ENCODE assay signal across 8 cellular contexts in genomic region chr5:93894471-93895354, GRCh38.
DNase-seq lines count a peak whose midpoint lies in the region; ATAC-seq, FAIRE-seq and TF ChIP-seq lines count a peak whose summit lies in the region.

No MANE protein-coding gene starts in this region.

- DNase-seq in Calu3 (no peak), UCSD-AML1 (lab: John Stamatoyannopoulos, UW; ENCODE audit: unreplicated experiment) (peak; percentile 4), HepG2 (ENCODE audit: low spot score) (no peak), coronary artery (ENCODE audit: low spot score) (no peak)
- DNase-seq in activated effector memory CD4-positive, alpha-beta T cell treated with Interleukin-2 at 50 U/mL for 16 hours, result no peak

- no peaks in the 10 kb centered on the region for H3K27me3 Mint-ChIP-seq in Calu3 (ENCODE audit: unreplicated experiment)

- CTCF ChIA-PET in Calu3 (lab: Charles Lee), result interaction anchor here (0.5 to 1.5 kb wide), 2 partner anchors 21 to 700 kb away, joined by 3 read pairs; no protein-coding TSS in a partner anchor
- CTCF ChIA-PET in HepG2 (lab: Yijun Ruan, JAX; ENCODE audit: low intra/inter-chr PET ratio, low total read pairs), result no interaction called here

- H3K4me1 Mint-ChIP-seq in Calu3 (ENCODE audit: low read depth, unreplicated experiment), result no peaks in the 10 kb centered on the region

- no peaks in the 10 kb centered on the region for H3K9me3 Mint-ChIP-seq in Calu3 (ENCODE audit: low read depth, unreplicated experiment)

- TF ChIP-seq POLR2A in HepG2 (IDR thresholded peaks at IDR 0.05; ENCODE audit: insufficient read depth in 1 of 2, low read depth in 2 of 2, low read length in 2 of 2), result no peak

- no peaks in the 10 kb centered on the region for H3K79me2 ChIP-seq in HepG2 (ENCODE audit: insufficient read depth, low read length)

- POLR2A ChIA-PET in HepG2 (lab: Yijun Ruan, JAX), result no interaction called here

- H3K36me3 ChIP-seq in HepG2 (replicated peaks in 1 of 2; ENCODE audit: control insufficient read depth in 1 of 2, insufficient read depth in 2 of 2, low read length in 2 of 2), result no peaks in the 10 kb centered on the region

- in situ Hi-C loops in HepG2 (cut with HindIII; ENCODE audit: extremely low pct_ligation_motif_present, low pct_unique_long_range_greater_than_20kb), result no loop called here

- intact Hi-C loops in Calu3 (cut with micrococcal nuclease; ENCODE audit: unreplicated experiment), result loop anchor here (10.0 kb wide), 1 partner anchor 280 kb away; no protein-coding TSS in a partner anchor
- intact Hi-C loops in HepG2 (cut with micrococcal nuclease; ENCODE audit: unreplicated experiment), result no loop called here

- H3K4me1 ChIP-seq in HepG2 (ENCODE audit: insufficient read depth, low read length), result peaks cover 17% of the 10 kb centered on the region

- no peak overlapping the region for H3K27ac Mint-ChIP-seq in Calu3 (ENCODE audit: unreplicated experiment)

- no peaks in the 10 kb centered on the region for H3K27me3 ChIP-seq in HepG2 (ENCODE audit: control insufficient read depth in 1 of 2, insufficient read depth in 2 of 2, low read length in 2 of 2)

- peak; percentile 36 for FAIRE-seq in HepG2 (lab: Jason Lieb, UNC)

- H3K4me3 Mint-ChIP-seq in Calu3 (ENCODE audit: low read depth, unreplicated experiment), result no peak overlapping the region

- H3K9ac ChIP-seq in HepG2 (ENCODE audit: insufficient read depth, low read depth, low read length), result no peak overlapping the region

- TF ChIP-seq CTCF in Calu3 (IDR thresholded peaks at IDR 0.05; ENCODE audit: unreplicated experiment) (peak; percentile 54), HepG2 (CRISPR knock-in tag; IDR thresholded peaks at IDR 0.05) (peak; percentile 58), coronary artery (IDR thresholded peaks at IDR 0.05) (no peak)

- 59% methylated on average over 10 of the region's 10 CpGs for WGBS in HepG2 (ENCODE audit: low lambda C conversion rate)

- H3K4me3 ChIP-seq in HepG2 (replicated peaks in 1 of 3; ENCODE audit: insufficient read depth in 1 of 3, low read depth in 2 of 3, low read length in 3 of 3) (no peak overlapping the region), coronary artery (no peak overlapping the region)

- H3K27ac ChIP-seq in HepG2 (ENCODE audit: extremely low read length, insufficient read depth, low read length) (no peak overlapping the region), coronary artery (no peak overlapping the region)

- no peaks in the 10 kb centered on the region for H4K20me1 ChIP-seq in HepG2 (ENCODE audit: insufficient read depth, low read length)

- no peak for TF ChIP-seq EP300 in Ishikawa (IDR thresholded peaks at IDR 0.05; ENCODE audit: borderline replicate concordance)
- TF ChIP-seq EP300 in HepG2 (IDR thresholded peaks at IDR 0.05; ENCODE audit: low read depth in 2 of 2, low read length in 2 of 2), result no peak
- TF ChIP-seq EP300 in HepG2 (CRISPR knock-in tag; IDR thresholded peaks at IDR 0.05; ENCODE audit: borderline replicate concordance), result no peak

- peak; percentile 63; the same call in 1 of the 2 replicates for TF ChIP-seq RAD21 in Ishikawa (IDR thresholded peaks at IDR 0.05; ENCODE audit: low read depth)
- no peak for TF ChIP-seq RAD21 in HepG2 (CRISPR knock-in tag; IDR thresholded peaks at IDR 0.05)

- no peaks in the 10 kb centered on the region for H3K9me3 ChIP-seq in HepG2 (ENCODE audit: low read length)

- no peak overlapping the region for H3K4me2 ChIP-seq in HepG2 (ENCODE audit: low read depth, low read length)

- H2AFZ ChIP-seq in HepG2 (ENCODE audit: low read length), result no peak overlapping the region

- no TSS peak for BruUV-seq in Calu3 (replicated peaks; lab: Mats Ljungman, UMichigan)
- no TSS peak for BruUV-seq in HepG2 (replicated peaks; lab: Mats Ljungman, UMichigan)

- ATAC-seq in HepG2 (0 out of 3 replicates have a peak, but pooled peaks have one; percentile 39), GM21381 (IDR thresholded peaks at IDR 0.05; ENCODE audit: unreplicated experiment) (no peak), HG02884 (IDR thresholded peaks at IDR 0.05; ENCODE audit: unreplicated experiment) (no peak)

- no peaks in the 10 kb centered on the region for H3K36me3 Mint-ChIP-seq in Calu3 (ENCODE audit: insufficient read depth, unreplicated experiment)

TF ChIP-seq in Ishikawa, 13 proteins besides CTCF, POLR2A, EP300 and RAD21 (continues in another document):
- TF ChIP-seq TCF12 (IDR thresholded peaks at IDR 0.05; ENCODE audit: low read depth) (no peak), USF1 (IDR thresholded peaks at IDR 0.05) (no peak), CEBPB (IDR thresholded peaks at IDR 0.05) (no peak), NFIC (IDR thresholded peaks at IDR 0.05) (no peak), FOXM1 (IDR thresholded peaks at IDR 0.05; ENCODE audit: borderline replicate concordance, low read depth) (no peak), YY1 (IDR thresholded peaks at IDR 0.05; ENCODE audit: low read depth) (no peak), CREB1 (IDR thresholded peaks at IDR 0.05; ENCODE audit: low read depth) (no peak), ZBTB7A (IDR thresholded peaks at IDR 0.05; ENCODE audit: low read depth) (no peak), TEAD4 (IDR thresholded peaks at IDR 0.05) (no peak), EGR1 (IDR thresholded peaks at IDR 0.05) (no peak)

TF ChIP-seq in HepG2, 621 proteins besides CTCF, POLR2A, EP300 and RAD21:
- TF ChIP-seq STAG1 (CRISPR knock-in tag; IDR thresholded peaks at IDR 0.05), result peak; percentile 49
- TF ChIP-seq NRL (CRISPR knock-in tag; IDR thresholded peaks at IDR 0.05; ENCODE audit: borderline replicate concordance), result no peak
- TF ChIP-seq ELF1 (CRISPR knock-in tag; IDR thresholded peaks at IDR 0.05), result no peak
